ENCODE assay signal across 28 cellular contexts in genomic region chr3:108953700-108954099, GRCh38. TPM values are rescaled to one million over a fixed set of nuclear protein-coding genes. Genes with fewer than 3 reads are reported as not detected.
"Had no signal": no experiment of that assay in that cellular context is flagged by ENCODE, and none has a peak within 500 bp of the region (broad histone marks: within the 10 kb centered on the region; RNA-seq: fewer than 3 reads in every experiment).

Gene GUCA1C (minus strand): TSS chr3:108953879. CDS start chr3:108953762, 117 bp downstream.

- H3K27ac Mint-ChIP-seq: activated B cell treated with CpG ODN at 0.5 μM for 24 hours; activated CD4-positive, alpha-beta memory T cell treated with anti-CD3 and anti-CD28 coated beads for 36 hours; activated CD4-positive, alpha-beta T cell treated with anti-CD3 and anti-CD28 coated beads, Interleukin-2, amount 10 ng/mL, durations not matched to agents 24 days and 14 days; activated naive CD4-positive, alpha-beta T cell treated with anti-CD3 and anti-CD28 coated beads, Interleukin-2, amount 50 U/mL, for 72 hours; activated naive CD8-positive, alpha-beta T cell treated with anti-CD3 and anti-CD28 coated beads, Interleukin-2, amount 50 U/mL, for 24 hours; brain; T-helper 1 cell treated with Interleukin-12 subunit alpha and Interleukin-12 subunit beta and Interleukin-4 antibody, amounts not matched to agents 30 μg/mL and 1 μg/mL, for 36 hours had no signal

- H3K4me1 Mint-ChIP-seq: activated B cell treated with CpG ODN at 0.5 μM for 24 hours; activated CD4-positive, alpha-beta T cell treated with anti-CD3 and anti-CD28 coated beads, Interleukin-2, amount 10 ng/mL, durations not matched to agents 24 days and 14 days; activated naive CD8-positive, alpha-beta T cell treated with anti-CD3 and anti-CD28 coated beads, Interleukin-2, amount 50 U/mL, for 24 hours; brain had no signal

- H3K9me3 ChIP-seq: ascending aorta, SJCRH30 had no signal

- DNase-seq: activated B cell treated with CpG ODN at 0.5 μM for 24 hours; activated CD4-positive, alpha-beta memory T cell treated with anti-CD3 and anti-CD28 coated beads for 36 hours; activated CD4-positive, alpha-beta T cell treated with anti-CD3 and anti-CD28 coated beads for 1 hour; activated CD4-positive, alpha-beta T cell treated with anti-CD3 and anti-CD28 coated beads, Interleukin-2, amount 10 ng/mL, durations not matched to agents 24 days and 14 days; activated CD8-positive, alpha-beta memory T cell treated with anti-CD3 and anti-CD28 coated beads for 24 hours; activated effector memory CD4-positive, alpha-beta T cell treated with anti-CD3 and anti-CD28 coated beads, Interleukin-2, amount 50 U/mL, for 16 hours; activated naive CD4-positive, alpha-beta T cell treated with Interleukin-2 at 50 U/mL for 16 hours; activated naive CD8-positive, alpha-beta T cell treated with anti-CD3 and anti-CD28 coated beads, Interleukin-2, amount 50 U/mL, for 24 hours; activated T-cell treated with anti-CD3 and anti-CD28 coated beads, Interleukin-2, amount 50 U/mL, for 4 hours; amniotic stem cell; Kasumi-1; KBM-7; NCI-H1048; NCI-H146; NCI-H187 treated with DMSO at 0.1 percent for 48 hours; NCI-H2081 treated with DMSO at 0.1 percent for 48 hours; NCI-H446; NCI-H748 treated with DMSO at 0.1 percent for 48 hours; Right ventricle myocardium superior; RPMI8226; SJCRH30 had no signal

- H3K27ac ChIP-seq: ascending aorta, cardiac muscle cell, SJCRH30 had no signal

- H3K36me3 ChIP-seq: ascending aorta, cardiac muscle cell, SJCRH30 had no signal

- H3K4me3 ChIP-seq: ascending aorta, cardiac muscle cell, SJCRH30 had no signal

- ATAC-seq: activated naive CD4-positive, alpha-beta T cell treated with anti-CD3 and anti-CD28 coated beads, Interleukin-2, amount 50 U/mL, for 72 hours; activated naive CD8-positive, alpha-beta T cell treated with anti-CD3 and anti-CD28 coated beads, Interleukin-2, amount 50 U/mL, for 24 hours; activated T-cell treated with anti-CD3 and anti-CD28 coated beads, Interleukin-2, amount 50 U/mL, for 4 hours; Panc1 had no signal

- H3K4me1 ChIP-seq: ascending aorta, SJCRH30 had no signal

- H3K4me3 Mint-ChIP-seq: activated B cell treated with CpG ODN at 0.5 μM for 24 hours; activated CD4-positive, alpha-beta memory T cell treated with anti-CD3 and anti-CD28 coated beads for 36 hours; activated CD4-positive, alpha-beta T cell treated with anti-CD3 and anti-CD28 coated beads, Interleukin-2, amount 10 ng/mL, durations not matched to agents 24 days and 14 days; activated naive CD8-positive, alpha-beta T cell treated with anti-CD3 and anti-CD28 coated beads, Interleukin-2, amount 50 U/mL, for 24 hours; activated T-cell treated with anti-CD3 and anti-CD28 coated beads, Interleukin-2, amount 50 U/mL, for 4 hours; brain; T-helper 1 cell treated with Interleukin-12 subunit alpha and Interleukin-12 subunit beta and Interleukin-4 antibody, amounts not matched to agents 30 μg/mL and 1 μg/mL, for 36 hours had no signal

- H3K9me3 Mint-ChIP-seq: activated B cell treated with CpG ODN at 0.5 μM for 24 hours; activated CD4-positive, alpha-beta memory T cell treated with anti-CD3 and anti-CD28 coated beads for 36 hours; activated CD4-positive, alpha-beta T cell treated with anti-CD3 and anti-CD28 coated beads, Interleukin-2, amount 10 ng/mL, durations not matched to agents 24 days and 14 days; activated naive CD4-positive, alpha-beta T cell treated with anti-CD3 and anti-CD28 coated beads, Interleukin-2, amount 50 U/mL, for 72 hours; activated naive CD8-positive, alpha-beta T cell treated with anti-CD3 and anti-CD28 coated beads, Interleukin-2, amount 50 U/mL, for 24 hours; activated T-cell treated with anti-CD3 and anti-CD28 coated beads, Interleukin-2, amount 50 U/mL, for 4 hours; brain; T-helper 1 cell treated with Interleukin-12 subunit alpha and Interleukin-12 subunit beta and Interleukin-4 antibody, amounts not matched to agents 30 μg/mL and 1 μg/mL, for 36 hours had no signal

- H3K27me3 ChIP-seq: ascending aorta, cardiac muscle cell, SJCRH30 had no signal

- H3K36me3 Mint-ChIP-seq: activated CD4-positive, alpha-beta memory T cell treated with anti-CD3 and anti-CD28 coated beads for 36 hours; activated naive CD4-positive, alpha-beta T cell treated with anti-CD3 and anti-CD28 coated beads, Interleukin-2, amount 50 U/mL, for 72 hours; brain had no signal

RNA-seq across cellular contexts. Expression of gene GUCA1C, which starts in this region (rescaled TPM):
- total RNA-seq: activated B cell treated with CpG ODN at 0.5 μM for 24 hours; activated CD4-positive, alpha-beta memory T cell treated with anti-CD3 and anti-CD28 coated beads for 36 hours; activated CD4-positive, alpha-beta T cell treated with anti-CD3 and anti-CD28 coated beads, Interleukin-2, amount 10 ng/mL, durations not matched to agents 24 days and 14 days; activated naive CD4-positive, alpha-beta T cell treated with anti-CD3 and anti-CD28 coated beads, Interleukin-2, amount 50 U/mL, for 72 hours; activated T-cell treated with anti-CD3 and anti-CD28 coated beads, Interleukin-2, amount 50 U/mL, for 4 hours; ascending aorta; cardiac muscle cell; OCI-LY7; SJCRH30 had no signal
- polyA plus RNA-seq: cardiac muscle cell had no signal
